In the genomic region with DNA sequence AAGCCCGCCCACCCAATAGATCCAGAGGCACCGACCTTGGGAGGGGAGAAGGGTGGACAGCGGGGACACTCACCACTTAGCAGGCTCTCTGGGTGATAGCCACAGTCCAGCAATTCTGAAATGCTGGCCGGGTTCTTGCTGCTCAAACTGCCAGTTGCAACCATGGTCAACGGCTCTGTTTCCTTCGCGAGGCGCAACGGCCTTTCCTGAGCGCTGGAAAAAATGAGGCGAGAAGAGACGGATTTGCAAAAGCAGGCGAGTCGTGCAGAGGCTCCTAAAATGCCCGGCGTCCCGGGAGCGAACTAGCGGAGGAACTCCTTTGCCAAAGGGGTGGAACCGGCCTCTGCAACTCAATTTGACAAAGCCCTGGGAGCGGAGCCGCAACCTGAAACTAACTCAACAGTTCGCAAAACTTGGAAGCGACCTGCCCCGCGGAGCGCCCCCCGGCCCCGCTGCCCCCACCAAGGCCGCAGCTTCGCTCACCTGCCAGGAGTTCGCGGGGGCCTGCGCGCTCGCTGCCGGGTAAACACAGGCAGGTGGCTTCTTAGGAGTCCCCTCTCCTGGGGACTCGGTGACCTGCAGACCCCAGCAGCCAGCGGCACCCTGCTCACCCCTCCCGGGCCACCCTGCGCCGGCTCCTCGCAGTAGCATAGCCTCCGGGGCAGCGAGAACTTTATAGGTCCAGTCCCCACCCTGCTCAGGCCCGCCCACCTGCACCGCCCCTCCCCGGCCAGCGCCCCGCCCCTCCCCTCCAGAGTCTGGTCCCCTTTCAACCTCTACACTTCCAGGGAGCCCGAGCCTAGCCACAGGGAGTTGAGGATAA, we compare ENCODE assay signal across 9 cellular contexts. TPM values are rescaled to one million over a fixed set of nuclear protein-coding genes. Genes with fewer than 3 reads are reported as not detected.
DNase-seq lines count a peak whose midpoint lies in the region; ATAC-seq and TF ChIP-seq lines count a peak whose summit lies in the region.
"Had no signal": no experiment of that assay in that cellular context is flagged by ENCODE, and none has a peak within 500 bp of the region (broad histone marks: within the 10 kb centered on the region; RNA-seq: fewer than 3 reads in every experiment).

A gene with protein sequence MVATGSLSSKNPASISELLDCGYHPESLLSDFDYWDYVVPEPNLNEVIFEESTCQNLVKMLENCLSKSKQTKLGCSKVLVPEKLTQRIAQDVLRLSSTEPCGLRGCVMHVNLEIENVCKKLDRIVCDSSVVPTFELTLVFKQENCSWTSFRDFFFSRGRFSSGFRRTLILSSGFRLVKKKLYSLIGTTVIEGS (minus strand): TSS at position 649 of the 823 bp plus-strand sequence. CDS start 485 bp downstream, at position 164.

- H3K27me3 ChIP-seq in SJSA1 (replicated peaks) (no peaks in the 10 kb centered on the region), lung (ENCODE audit: control insufficient read depth, insufficient read depth) (no peaks in the 10 kb centered on the region), testis (no peaks in the 10 kb centered on the region)

- ATAC-seq in lung (ENCODE audit: insufficient read depth, low FRiP score) (peak; percentile 80), HG02981 (IDR thresholded peaks at IDR 0.05; ENCODE audit: unreplicated experiment) (no peak), HG03342 (IDR thresholded peaks at IDR 0.05; ENCODE audit: unreplicated experiment) (no peak)

- H3K36me3 ChIP-seq in SJSA1 (peaks cover 3% of the 10 kb centered on the region; the same call in 1 of the 2 replicates), lung (ENCODE audit: control insufficient read depth in 2 of 2, insufficient read depth in 2 of 2, low read length in 2 of 2) (no peaks in the 10 kb centered on the region), testis (ENCODE audit: low read depth, missing control alignments) (no peaks in the 10 kb centered on the region)

- H3K4me3 ChIP-seq in SJSA1 (peak within 1 kb of the TSS; percentile 46), lung (peak within 1 kb of the TSS; percentile 47), testis (peak within 1 kb of the TSS; percentile 59 to 75)

- H3K4me1 ChIP-seq in SJSA1 (replicated peaks), result peaks cover 15% of the 10 kb centered on the region
- H3K4me1 ChIP-seq in lung (ENCODE audit: control insufficient read depth in 2 of 2, insufficient read depth in 2 of 2, low read length in 2 of 2), result peaks cover 0 to 4% of the 10 kb centered on the region in 2 donors
- H3K4me1 ChIP-seq in testis, result no peaks in the 10 kb centered on the region

- intact Hi-C loops in testis (cut with DNase I; ENCODE audit: low total_unique reads), result no loop called here

- 2% methylated on average over 42 to 51 of the region's 51 CpGs for WGBS in lung, 2 donors
- WGBS in testis, 2 donors, result 0 to 4% methylated on average over 20 to 46 of the region's 51 CpGs

- TF ChIP-seq POLR2A in testis (IDR thresholded peaks at IDR 0.05), result no peak

- H3K27ac ChIP-seq in SJSA1 (no peak within 1 kb of the TSS), lung (ENCODE audit: low read depth in 1 of 2, low read length in 1 of 2) (no peak within 1 kb of the TSS), testis (no peak within 1 kb of the TSS)

- DNase-seq in NCI-H82 (lab: John Stamatoyannopoulos, UW) (peak; percentile 29), NCI-H82 treated with DMSO at 0.1 percent for 48 hours (lab: John Stamatoyannopoulos, UW; ENCODE audit: unreplicated experiment) (no peak), SJSA1 (ENCODE audit: low read depth in 1 of 2, low spot score in 2 of 2) (peak; percentile 18 to 51), dermis blood vessel endothelial cell (peak; percentile 41), lung (ENCODE audit: low spot score) (peak; percentile 46), testis (peak; percentile 37)
- DNase-seq: DND-41 had no signal

- TF ChIP-seq CTCF in lung (IDR thresholded peaks at IDR 0.05; ENCODE audit: control extremely low read depth, extremely low read depth) (no peak), testis (IDR thresholded peaks at IDR 0.05) (no peak)

- H3K9me3 ChIP-seq in SJSA1 (replicated peaks), result no peaks in the 10 kb centered on the region
- no peaks in the 10 kb centered on the region for H3K9me3 ChIP-seq in lung (ENCODE audit: control insufficient read depth in 2 of 2, insufficient read depth in 1 of 2, low read length in 1 of 2)
- no peaks in the 10 kb centered on the region for H3K9me3 ChIP-seq in testis

RNA-seq across cellular contexts. Expression of the gene that starts here (rescaled TPM):
- total RNA-seq in SJSA1 (2014; rRNA removed; shearing (Covaris generic)), result 2.1 and 2.6 TPM in 2 replicates
- 1.7 and 2.2 TPM in 2 replicates for total RNA-seq in dermis blood vessel endothelial cell
- 1 to 10 TPM; 1.3 to 3.0 TPM for total RNA-seq in lung
- under 1 TPM; 0.47 to 0.89 TPM for polyA plus RNA-seq in lung
- 1 to 10 TPM; 1.5 to 1.8 TPM for total RNA-seq in testis
- 5.5 TPM for polyA plus RNA-seq in testis (ENCODE audit: insufficient read depth, low read depth, low replicate concordance)
